8 cellular contexts compared by ENCODE assay signal in the genomic region with DNA sequence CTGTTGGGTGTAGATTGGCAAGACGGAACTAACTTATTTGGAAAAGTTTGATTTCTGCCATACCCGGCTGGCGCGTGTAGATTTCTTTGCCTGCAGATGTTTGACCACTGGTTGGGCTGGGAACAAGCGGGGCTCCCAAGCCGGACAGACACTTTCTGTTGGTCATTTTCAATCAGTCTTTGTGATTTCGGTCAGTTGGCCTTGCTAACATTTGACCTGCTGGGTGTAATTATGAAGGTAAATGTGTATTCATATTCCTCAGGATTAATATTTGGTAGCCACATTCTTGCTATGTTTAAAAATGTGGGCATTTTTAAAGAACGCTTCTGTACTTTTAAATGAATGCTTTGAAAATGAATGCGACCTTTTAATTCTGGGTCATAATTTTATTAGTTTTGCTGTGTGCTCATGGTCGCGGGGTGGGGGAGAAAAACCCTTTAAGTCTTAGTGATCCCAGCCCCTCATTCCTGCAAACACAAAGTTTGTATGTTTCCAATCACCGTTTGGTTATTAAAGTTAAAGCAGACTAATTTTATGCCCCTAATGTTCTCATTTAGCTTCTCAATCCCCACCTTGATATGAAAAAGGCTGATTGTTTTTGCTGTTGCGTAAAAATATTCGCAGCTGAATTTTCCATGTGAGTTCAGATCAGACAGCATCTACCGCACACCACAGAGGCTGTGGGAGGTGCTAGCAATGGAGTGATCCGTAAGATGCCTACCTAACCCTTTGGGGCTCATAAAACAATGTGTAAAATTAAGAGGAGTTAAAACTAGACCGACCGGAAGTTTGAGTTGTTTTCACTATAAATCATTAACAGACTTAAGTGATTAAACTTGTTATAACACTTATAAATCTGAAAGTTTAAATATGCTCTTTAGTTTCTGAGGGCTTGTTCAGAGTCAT. TPM values are rescaled to one million over a fixed set of nuclear protein-coding genes. Genes with fewer than 3 reads are reported as not detected.
DNase-seq lines count a peak whose midpoint lies in the region; ATAC-seq and TF ChIP-seq lines count a peak whose summit lies in the region.

No MANE protein-coding gene starts in this region.

- H3K27ac ChIP-seq in caudate nucleus (ENCODE audit: low read depth, low read length): peak overlapping the region; percentile 30

- DNase-seq in activated CD4-positive, CD25-positive, alpha-beta regulatory T cell (lab: John Stamatoyannopoulos, UW): no peak
- DNase-seq in caudate nucleus (lab: John Stamatoyannopoulos, UW): peak in 6 of 61 donors; percentile 2 to 46 (median 9)
- no peak for DNase-seq in mesothelial cell of epicardium (ENCODE audit: low spot score in 2 of 2, unreplicated experiment in 2 of 2)
- DNase-seq in stimulated activated naive CD8-positive, alpha-beta T cell treated with anti-CD3 and anti-CD28 coated beads, Interleukin-15, amount 100 ng/mL, for 72 hours: peak; percentile 28 to 65
- DNase-seq in NCI-H2081 (lab: John Stamatoyannopoulos, UW): no peak

- no peaks in the 10 kb centered on the region for H3K9me3 Mint-ChIP-seq in mesothelial cell of epicardium
- no peaks in the 10 kb centered on the region for H3K9me3 Mint-ChIP-seq in stimulated activated naive CD8-positive, alpha-beta T cell treated with anti-CD3 and anti-CD28 coated beads, Interleukin-15, amount 100 ng/mL, for 72 hours

- H3K4me1 Mint-ChIP-seq in mesothelial cell of epicardium: peaks cover 40% of the 10 kb centered on the region
- peaks cover 57% of the 10 kb centered on the region for H3K4me1 Mint-ChIP-seq in stimulated activated naive CD8-positive, alpha-beta T cell treated with anti-CD3 and anti-CD28 coated beads, Interleukin-15, amount 100 ng/mL, for 72 hours

- no peaks in the 10 kb centered on the region for H3K36me3 Mint-ChIP-seq in mesothelial cell of epicardium

- H3K4me3 Mint-ChIP-seq in mesothelial cell of epicardium: peak overlapping the region; percentile 74
- H3K4me3 Mint-ChIP-seq in stimulated activated naive CD8-positive, alpha-beta T cell treated with anti-CD3 and anti-CD28 coated beads, Interleukin-15, amount 100 ng/mL, for 72 hours: peak overlapping the region; percentile 80 to 87

- H3K27ac Mint-ChIP-seq in mesothelial cell of epicardium: no peak overlapping the region
- H3K27ac Mint-ChIP-seq in stimulated activated naive CD8-positive, alpha-beta T cell treated with anti-CD3 and anti-CD28 coated beads, Interleukin-15, amount 100 ng/mL, for 72 hours: peak overlapping the region; percentile 35 to 86

- TF ChIP-seq CTCF in mesothelial cell of epicardium (IDR thresholded peaks at IDR 0.05; ENCODE audit: unreplicated experiment): no peak

- peaks cover 30% of the 10 kb centered on the region for H3K27me3 Mint-ChIP-seq in mesothelial cell of epicardium (ENCODE audit: low read depth)
- no peaks in the 10 kb centered on the region for H3K27me3 Mint-ChIP-seq in stimulated activated naive CD8-positive, alpha-beta T cell treated with anti-CD3 and anti-CD28 coated beads, Interleukin-15, amount 100 ng/mL, for 72 hours

- ATAC-seq in activated CD4-positive, CD25-positive, alpha-beta regulatory T cell treated with anti-CD3 and anti-CD28 coated beads, Interleukin-2, amount 50 U/mL, for 24 hours: peak; percentile 55 to 66
- peak; percentile 72 for ATAC-seq in stimulated activated naive CD8-positive, alpha-beta T cell treated with anti-CD3 and anti-CD28 coated beads, Interleukin-15, amount 100 ng/mL, for 72 hours
- ATAC-seq in HG03439 (IDR thresholded peaks at IDR 0.05; ENCODE audit: unreplicated experiment): no peak
- no peak for ATAC-seq in esophagus mucosa

RNA-seq across cellular contexts. Expression of a gene that starts 1.5 kb away (rescaled TPM):
- total RNA-seq in mesothelial cell of epicardium: 4.5 to 5.7 TPM (median 5.5 TPM) in 3 replicates
- total RNA-seq in esophagus mucosa: 1.1 TPM

Comparison
In these comparisons a context has a peak if more than half of its experiments do, and no peak if none do; other contexts are left out.
1. ATAC-seq: peak in activated CD4-positive, CD25-positive, alpha-beta regulatory T cell treated with anti-CD3 and anti-CD28 coated beads, Interleukin-2, amount 50 U/mL, for 24 hours (2 of 2) and stimulated activated naive CD8-positive, alpha-beta T cell treated with anti-CD3 and anti-CD28 coated beads, Interleukin-15, amount 100 ng/mL, for 72 hours (single experiment); none in HG03439 (single experiment) and esophagus mucosa (single experiment).
2. DNase-seq: peak in stimulated activated naive CD8-positive, alpha-beta T cell treated with anti-CD3 and anti-CD28 coated beads, Interleukin-15, amount 100 ng/mL, for 72 hours (2 of 2); none in activated CD4-positive, CD25-positive, alpha-beta regulatory T cell (0 of 4), mesothelial cell of epicardium (0 of 2) and NCI-H2081 (0 of 2).